ENCODE assay signal across 24 cellular contexts in the genomic region with DNA sequence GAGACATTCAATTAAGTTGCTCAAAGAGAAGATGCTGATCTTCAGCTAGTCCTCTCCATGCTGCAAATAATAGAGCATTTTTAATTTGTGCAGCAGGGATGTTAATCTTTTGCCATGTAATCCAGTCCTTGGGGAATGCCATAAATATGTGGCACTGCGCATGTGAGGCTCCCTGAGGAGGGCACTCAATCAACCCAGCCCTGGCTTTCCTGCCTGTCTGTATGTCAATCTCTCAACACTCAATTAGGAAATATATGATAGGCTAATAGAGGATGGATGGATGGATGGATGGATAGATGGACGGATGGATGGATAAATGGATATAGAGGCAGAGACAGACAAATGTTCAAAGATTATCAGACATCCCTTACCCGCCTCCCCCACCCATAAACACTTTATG. TPM values are rescaled to one million over a fixed set of nuclear protein-coding genes. Genes with fewer than 3 reads are reported as not detected.
DNase-seq lines count a peak whose midpoint lies in the region; ATAC-seq and TF ChIP-seq lines count a peak whose summit lies in the region.
"Had no signal": no experiment of that assay in that cellular context is flagged by ENCODE, and none has a peak within 500 bp of the region (broad histone marks: within the 10 kb centered on the region; RNA-seq: fewer than 3 reads in every experiment).

No MANE protein-coding gene starts in this region.

- DNase-seq in NCI-H2171 treated with DMSO at 0.1 percent for 48 hours (lab: John Stamatoyannopoulos, UW) (peak; percentile 12), NCI-H2171 (lab: John Stamatoyannopoulos, UW) (no peak), activated T-cell treated with anti-CD3 and anti-CD28 coated beads for 4 hours (no peak), NCI-H1105 (lab: John Stamatoyannopoulos, UW) (no peak)
- peak; percentile 9 for DNase-seq in activated T-cell treated with anti-CD3 and anti-CD28 coated beads, Interleukin-2, amount 50 U/mL, for 24 hours
- no peak for DNase-seq in natural killer cell treated with Interleukin-12 subunit alpha and Interleukin-12 subunit beta and Interleukin-15 and Interleukin-18, amount 100 ng/mL, for 72 hours (ENCODE audit: low spot score)
- DNase-seq: CD4-positive, alpha-beta memory T cell; DMS 273 treated with DMSO at 0.1 percent for 48 hours; DMS53; DND-41; EL; GM23248; HFFc6 had no signal

- no peaks in the 10 kb centered on the region for H3K9me3 Mint-ChIP-seq in activated T-cell treated with anti-CD3 and anti-CD28 coated beads, Interleukin-2, amount 50 U/mL, for 24 hours
- no peaks in the 10 kb centered on the region for H3K9me3 Mint-ChIP-seq in natural killer cell treated with Interleukin-12 subunit alpha and Interleukin-12 subunit beta and Interleukin-15 and Interleukin-18, amount 100 ng/mL, for 72 hours
- H3K9me3 Mint-ChIP-seq: CD14-positive monocyte, HFFc6 had no signal

- H3K4me3 ChIP-seq in neural cell (ENCODE audit: low read length): peak overlapping the region; percentile 51
- H3K4me3 ChIP-seq: BLaER1, GM12878, GM23248, HAP-1 had no signal

- no peak for TF ChIP-seq CTCF in neural cell (IDR thresholded peaks at IDR 0.05; ENCODE audit: poor library complexity, severe bottlenecking)

- peak overlapping the region; percentile 72 for H3K27ac ChIP-seq in neural cell (ENCODE audit: low read length)
- H3K27ac ChIP-seq: 22Rv1, BLaER1, GM23248, HL-60 had no signal

- no peaks in the 10 kb centered on the region for H3K36me3 Mint-ChIP-seq in activated T-cell treated with anti-CD3 and anti-CD28 coated beads, Interleukin-2, amount 50 U/mL, for 24 hours (ENCODE audit: low read depth)
- no peaks in the 10 kb centered on the region for H3K36me3 Mint-ChIP-seq in natural killer cell treated with Interleukin-12 subunit alpha and Interleukin-12 subunit beta and Interleukin-15 and Interleukin-18, amount 100 ng/mL, for 72 hours
- H3K36me3 Mint-ChIP-seq: CD14-positive monocyte; CD4-positive, alpha-beta memory T cell had no signal

- ATAC-seq in natural killer cell treated with Interleukin-12 subunit alpha and Interleukin-12 subunit beta and Interleukin-15 and Interleukin-18, amount 100 ng/mL, for 72 hours: no peak
- no peak for ATAC-seq in GM18498 (IDR thresholded peaks at IDR 0.05; ENCODE audit: unreplicated experiment)
- ATAC-seq: GM12878 had no signal

- no peaks in the 10 kb centered on the region for H3F3A ChIP-seq in neural cell (ENCODE audit: insufficient read depth, low read length, poor library complexity, severe bottlenecking)

- no peak overlapping the region for H3K4me3 Mint-ChIP-seq in activated T-cell treated with anti-CD3 and anti-CD28 coated beads, Interleukin-2, amount 50 U/mL, for 24 hours
- H3K4me3 Mint-ChIP-seq in natural killer cell treated with Interleukin-12 subunit alpha and Interleukin-12 subunit beta and Interleukin-15 and Interleukin-18, amount 100 ng/mL, for 72 hours: no peak overlapping the region
- H3K4me3 Mint-ChIP-seq: CD14-positive monocyte; CD4-positive, alpha-beta memory T cell; HFFc6 had no signal

- peaks cover 77% of the 10 kb centered on the region for H3K27me3 Mint-ChIP-seq in activated T-cell treated with anti-CD3 and anti-CD28 coated beads, Interleukin-2, amount 50 U/mL, for 24 hours
- H3K27me3 Mint-ChIP-seq in natural killer cell treated with Interleukin-12 subunit alpha and Interleukin-12 subunit beta and Interleukin-15 and Interleukin-18, amount 100 ng/mL, for 72 hours: peaks cover 52 to 66% of the 10 kb centered on the region in 2 donors

- no peaks in the 10 kb centered on the region for H3K9me3 ChIP-seq in neural cell (ENCODE audit: low read length)
- H3K9me3 ChIP-seq: BLaER1, HAP-1 had no signal

- no peaks in the 10 kb centered on the region for H3K9me2 ChIP-seq in neural cell (ENCODE audit: insufficient read depth, low read length)

- H2AFZ ChIP-seq in neural cell (ENCODE audit: low read depth, low read length): no peak overlapping the region
- H2AFZ ChIP-seq: GM23248 had no signal

- no peaks in the 10 kb centered on the region for H3K27me3 ChIP-seq in neural cell (ENCODE audit: insufficient read depth, low read depth, low read length)

- peak overlapping the region; percentile 12 for H3K4me2 ChIP-seq in neural cell (ENCODE audit: low read length)
- H3K4me2 ChIP-seq: BLaER1 had no signal

- no peaks in the 10 kb centered on the region for H3K79me2 ChIP-seq in neural cell (replicated peaks; ENCODE audit: insufficient read depth, low read length)

- H3K27ac Mint-ChIP-seq in activated T-cell treated with anti-CD3 and anti-CD28 coated beads, Interleukin-2, amount 50 U/mL, for 24 hours: no peak overlapping the region
- H3K27ac Mint-ChIP-seq in natural killer cell treated with Interleukin-12 subunit alpha and Interleukin-12 subunit beta and Interleukin-15 and Interleukin-18, amount 100 ng/mL, for 72 hours: no peak overlapping the region
- H3K27ac Mint-ChIP-seq: CD14-positive monocyte, HFFc6 had no signal

- peak overlapping the region; percentile 18 for H3K9ac ChIP-seq in neural cell (ENCODE audit: low read length)
- H3K9ac ChIP-seq: BLaER1, GM23248 had no signal

- no peaks in the 10 kb centered on the region for H4K20me1 ChIP-seq in neural cell (ENCODE audit: insufficient read depth)
- H4K20me1 ChIP-seq: BLaER1 had no signal

- TF ChIP-seq EP300 in neural cell (conservative IDR thresholded peaks at IDR 0.05; ENCODE audit: poor library complexity, severe bottlenecking): peak; percentile 85

- H3K36me3 ChIP-seq in neural cell (ENCODE audit: insufficient read depth, low read length): no peaks in the 10 kb centered on the region
- H3K36me3 ChIP-seq: BLaER1, HAP-1 had no signal

- peaks cover 27% of the 10 kb centered on the region for H3K4me1 Mint-ChIP-seq in activated T-cell treated with anti-CD3 and anti-CD28 coated beads, Interleukin-2, amount 50 U/mL, for 24 hours (ENCODE audit: low read depth)
- H3K4me1 Mint-ChIP-seq in natural killer cell treated with Interleukin-12 subunit alpha and Interleukin-12 subunit beta and Interleukin-15 and Interleukin-18, amount 100 ng/mL, for 72 hours (ENCODE audit: low read depth in 2 of 2): peaks cover 14 to 19% of the 10 kb centered on the region in 2 donors
- H3K4me1 Mint-ChIP-seq: CD14-positive monocyte had no signal

- TF ChIP-seq RAD21 in neural cell (conservative IDR thresholded peaks at IDR 0.05): no peak

TF ChIP-seq in neural cell, 6 proteins besides CTCF, POLR2A, EP300 and RAD21:
- TF ChIP-seq REST (IDR thresholded peaks at IDR 0.05; ENCODE audit: borderline replicate concordance): peak; percentile 63
- peak; percentile 71 for TF ChIP-seq POLR2AphosphoS5 (IDR thresholded peaks at IDR 0.05)
- TF ChIP-seq TAF1 (IDR thresholded peaks at IDR 0.05; ENCODE audit: low read depth): no peak

RNA-seq across cellular contexts. Expression of gene POP4, which starts 31.6 kb away (rescaled TPM):
- 95.2 and 101 TPM in 2 replicates for polyA plus RNA-seq in neural cell
- polyA minus RNA-seq in neural cell: 61.4 and 64.8 TPM in 2 replicates
- total RNA-seq in natural killer cell treated with Interleukin-12 subunit alpha and Interleukin-12 subunit beta and Interleukin-15 and Interleukin-18, amount 100 ng/mL, for 72 hours: 100 to 1,000 TPM in 1 of 2 donors, 10 to 100 TPM in 1; 94.3 to 108 TPM

RNA-seq across cellular contexts. Expression of gene VSTM2B, which starts 48.7 kb away (rescaled TPM):
- 24.4 and 32.1 TPM in 2 replicates for polyA plus RNA-seq in neural cell
- polyA minus RNA-seq in neural cell: 8.5 and 11.9 TPM in 2 replicates
- not detected for total RNA-seq in natural killer cell treated with Interleukin-12 subunit alpha and Interleukin-12 subunit beta and Interleukin-15 and Interleukin-18, amount 100 ng/mL, for 72 hours
- total RNA-seq: A673; CD4-positive, alpha-beta memory T cell; GM12878; GM23248; HFFc6; HT1080 had no signal
- polyA plus RNA-seq: AG04450; CD14-positive monocyte; CD4-positive, alpha-beta memory T cell; GM12878; GM23248 had no signal

Comparison
In these comparisons a context has a peak if more than half of its experiments do, and no peak if none do; other contexts are left out.
1. DNase-seq: peak in NCI-H2171 treated with DMSO at 0.1 percent for 48 hours (single experiment) and activated T-cell treated with anti-CD3 and anti-CD28 coated beads, Interleukin-2, amount 50 U/mL, for 24 hours (single experiment); none in NCI-H2171 (single experiment), activated T-cell treated with anti-CD3 and anti-CD28 coated beads for 4 hours (single experiment), natural killer cell treated with Interleukin-12 subunit alpha and Interleukin-12 subunit beta and Interleukin-15 and Interleukin-18, amount 100 ng/mL, for 72 hours (single experiment) and NCI-H1105 (single experiment).